ENCODE assay signal across 23 cellular contexts in the genomic region with DNA sequence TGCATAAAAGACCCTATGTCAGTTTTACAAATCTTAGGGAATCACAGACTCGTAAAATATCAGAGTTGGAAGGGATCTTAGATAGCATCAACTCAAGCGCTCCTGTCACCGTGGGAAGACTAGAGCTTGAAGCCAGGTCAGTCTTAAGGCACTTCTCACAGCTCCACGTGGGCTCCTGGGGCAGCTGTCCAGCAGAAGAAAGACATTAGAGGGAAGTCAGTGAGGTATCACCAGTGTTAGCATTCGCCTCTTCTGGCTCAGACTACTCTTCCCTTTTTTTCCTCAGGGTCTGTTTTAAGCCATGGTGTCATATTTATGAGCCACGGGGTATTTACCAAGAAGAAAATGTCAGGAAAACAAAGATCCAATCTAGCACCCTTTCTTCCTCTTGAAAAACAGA.
"Had no signal": no experiment of that assay in that cellular context is flagged by ENCODE, and none has a peak within 500 bp of the region (broad histone marks: within the 10 kb centered on the region; RNA-seq: fewer than 3 reads in every experiment).

No MANE protein-coding gene starts in this region.

- H3K9me3 ChIP-seq: left ventricle myocardium inferior, ovary, sigmoid colon, spleen, suprapubic skin, thoracic aorta, tibial artery, upper lobe of right lung had no signal

- H3K4me1 ChIP-seq: left ventricle myocardium inferior, neural progenitor cell, sigmoid colon, spleen, suprapubic skin, tibial artery had no signal

- H3K4me3 ChIP-seq: left ventricle myocardium inferior, lung, neural progenitor cell, ovary, sigmoid colon, spleen, suprapubic skin, thoracic aorta, tibial artery, upper lobe of right lung had no signal

- H3K36me3 ChIP-seq: left ventricle myocardium inferior, neural progenitor cell, ovary, sigmoid colon, spleen, suprapubic skin, thoracic aorta, tibial artery, upper lobe of right lung had no signal

- H3K27ac ChIP-seq: left ventricle myocardium inferior, neural progenitor cell, ovary, sigmoid colon, spleen, suprapubic skin, thoracic aorta, tibial artery, upper lobe of right lung had no signal

- DNase-seq: hypothalamus; immature natural killer cell; kidney; left colon; left ventricle myocardium inferior; mesendoderm; naive B cell; natural killer cell; nephron progenitor cell; ovary; right cardiac atrium; sigmoid colon; small intestine; spleen; stimulated activated CD4-positive, alpha-beta T cell treated with anti-CD3 and anti-CD28 coated beads, Interleukin-4, amount 100 ng/mL, for 24 hours; stimulated activated naive CD4-positive, alpha-beta T cell; tibial artery; trophoblast cell; upper lobe of right lung had no signal

- H3K9ac ChIP-seq: neural progenitor cell had no signal

- H3K27me3 ChIP-seq: neural progenitor cell, ovary, sigmoid colon, spleen, suprapubic skin, tibial artery, upper lobe of right lung had no signal

- H3K4me2 ChIP-seq: neural progenitor cell had no signal

- H2AFZ ChIP-seq: neural progenitor cell had no signal
